In genomic region chr18:43195421-43195820, GRCh38 we compare ENCODE assay signal across 21 cellular contexts.
"Had no signal": no experiment of that assay in that cellular context is flagged by ENCODE, and none has a peak within 500 bp of the region (broad histone marks: within the 10 kb centered on the region; RNA-seq: fewer than 3 reads in every experiment).

No MANE protein-coding gene starts in this region.

- ATAC-seq: effector memory CD8-positive, alpha-beta T cell; gastrocnemius medialis; heart right ventricle; left cardiac atrium; left lung; left ventricle myocardium superior; lower lobe of right lung; mucosa of descending colon had no signal

- H3K36me3 ChIP-seq: colonic mucosa, esophagus squamous epithelium, gastrocnemius medialis, heart right ventricle, left lung, lower lobe of right lung had no signal

- DNase-seq: colonic mucosa; cortex of kidney; effector CD8-positive, alpha-beta T cell; effector memory CD8-positive, alpha-beta T cell; endodermal cell; esophagus squamous epithelium; foreskin fibroblast; foreskin melanocyte; gastrocnemius medialis; glutamatergic neuron; head of caudate nucleus; heart right ventricle; hippocampal formation; left cardiac atrium; left lung; left ventricle myocardium superior; lower lobe of right lung; mesenchymal stem cell; mucosa of descending colon had no signal

- H3K27me3 ChIP-seq: colonic mucosa, esophagus squamous epithelium, gastrocnemius medialis, heart right ventricle, left lung had no signal

- FAIRE-seq: islet of Langerhans, keratinocyte had no signal

- H3K9me3 ChIP-seq: colonic mucosa, esophagus squamous epithelium, gastrocnemius medialis, heart right ventricle, left lung, lower lobe of right lung, mucosa of descending colon had no signal

- H3K27ac ChIP-seq: colonic mucosa, esophagus squamous epithelium, gastrocnemius medialis, heart right ventricle, left lung, lower lobe of right lung had no signal

- H3K4me1 ChIP-seq: colonic mucosa, esophagus squamous epithelium, gastrocnemius medialis, heart right ventricle, left lung, lower lobe of right lung had no signal

- H3K4me3 ChIP-seq: colonic mucosa, esophagus squamous epithelium, gastrocnemius medialis, heart right ventricle, left lung, lower lobe of right lung, mucosa of descending colon had no signal
